Comparison of ENCODE assay signal across 1 cellular context in genomic region chr11:88327462-88328143, GRCh38.
TF ChIP-seq lines count a peak whose summit lies in the region.

No MANE protein-coding gene starts in this region.

TF ChIP-seq in IMR-90, 13 proteins besides CTCF, POLR2A, EP300 and RAD21:
- TF ChIP-seq BHLHE40 (IDR thresholded peaks at IDR 0.05; ENCODE audit: low read depth, low read length) = no peak
- TF ChIP-seq RCOR1 (IDR thresholded peaks at IDR 0.05; ENCODE audit: insufficient replicate concordance, low read length) = no peak
- TF ChIP-seq, protein P1, sequence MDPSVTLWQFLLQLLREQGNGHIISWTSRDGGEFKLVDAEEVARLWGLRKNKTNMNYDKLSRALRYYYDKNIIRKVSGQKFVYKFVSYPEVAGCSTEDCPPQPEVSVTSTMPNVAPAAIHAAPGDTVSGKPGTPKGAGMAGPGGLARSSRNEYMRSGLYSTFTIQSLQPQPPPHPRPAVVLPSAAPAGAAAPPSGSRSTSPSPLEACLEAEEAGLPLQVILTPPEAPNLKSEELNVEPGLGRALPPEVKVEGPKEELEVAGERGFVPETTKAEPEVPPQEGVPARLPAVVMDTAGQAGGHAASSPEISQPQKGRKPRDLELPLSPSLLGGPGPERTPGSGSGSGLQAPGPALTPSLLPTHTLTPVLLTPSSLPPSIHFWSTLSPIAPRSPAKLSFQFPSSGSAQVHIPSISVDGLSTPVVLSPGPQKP (IDR thresholded peaks at IDR 0.05; ENCODE audit: borderline replicate concordance, low read depth, low read length) = no peak
- no peak for TF ChIP-seq MXI1 (IDR thresholded peaks at IDR 0.05; ENCODE audit: borderline replicate concordance, low read depth, low read length)
- TF ChIP-seq FOS (IDR thresholded peaks at IDR 0.05; ENCODE audit: low read depth, low read length) = no peak
- TF ChIP-seq RFX5 (IDR thresholded peaks at IDR 0.05; ENCODE audit: low read depth, low read length) = no peak
- TF ChIP-seq CEBPB (IDR thresholded peaks at IDR 0.05; ENCODE audit: low read depth, low read length) = no peak
- no peak for TF ChIP-seq MAZ (IDR thresholded peaks at IDR 0.05; ENCODE audit: borderline replicate concordance, low read depth, low read length)
- no peak for TF ChIP-seq SMC3 (IDR thresholded peaks at IDR 0.05; ENCODE audit: low read depth, low read length)
- no peak for TF ChIP-seq CHD1 (IDR thresholded peaks at IDR 0.05; ENCODE audit: low read depth, low read length)
- TF ChIP-seq, protein P2, sequence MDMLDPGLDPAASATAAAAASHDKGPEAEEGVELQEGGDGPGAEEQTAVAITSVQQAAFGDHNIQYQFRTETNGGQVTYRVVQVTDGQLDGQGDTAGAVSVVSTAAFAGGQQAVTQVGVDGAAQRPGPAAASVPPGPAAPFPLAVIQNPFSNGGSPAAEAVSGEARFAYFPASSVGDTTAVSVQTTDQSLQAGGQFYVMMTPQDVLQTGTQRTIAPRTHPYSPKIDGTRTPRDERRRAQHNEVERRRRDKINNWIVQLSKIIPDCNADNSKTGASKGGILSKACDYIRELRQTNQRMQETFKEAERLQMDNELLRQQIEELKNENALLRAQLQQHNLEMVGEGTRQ (IDR thresholded peaks at IDR 0.05; ENCODE audit: low read depth, low read length) = no peak
